Comparison of ENCODE assay signal across 18 cellular contexts in the genomic region with DNA sequence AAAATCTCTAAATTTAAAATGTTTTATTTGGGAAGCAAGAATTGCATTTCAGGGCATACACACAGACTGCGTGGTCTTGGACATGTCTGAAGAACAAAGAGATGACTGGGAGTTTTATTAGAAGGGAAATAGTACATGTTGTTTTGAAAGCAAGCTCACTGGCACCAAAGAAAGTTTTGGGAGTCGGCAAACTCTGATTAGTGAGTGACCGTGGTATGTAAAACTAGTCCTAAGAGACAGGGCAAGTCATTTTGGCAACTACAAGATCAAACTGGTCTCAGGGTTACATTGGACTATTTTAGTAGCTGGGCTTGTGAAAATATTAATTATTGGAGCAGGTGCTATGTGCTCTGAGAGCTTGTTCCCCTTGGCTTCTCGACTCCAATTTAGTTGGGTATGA. TPM values are rescaled to one million over a fixed set of nuclear protein-coding genes. Genes with fewer than 3 reads are reported as not detected.
DNase-seq lines count a peak whose midpoint lies in the region; ATAC-seq and TF ChIP-seq lines count a peak whose summit lies in the region.
"Had no signal": no experiment of that assay in that cellular context is flagged by ENCODE, and none has a peak within 500 bp of the region (broad histone marks: within the 10 kb centered on the region; RNA-seq: fewer than 3 reads in every experiment).

No MANE protein-coding gene starts in this region.

- no peak overlapping the region for H3K4me3 ChIP-seq in CD8-positive, alpha-beta T cell (ENCODE audit: low read depth, low read length)
- H3K4me3 ChIP-seq in coronary artery (no peak overlapping the region), mesenchymal stem cell (ENCODE audit: insufficient read depth in 1 of 2, low read depth in 1 of 2, low read length in 2 of 2) (no peak overlapping the region)
- H3K4me3 ChIP-seq: A549, MG63, Peyer's patch had no signal

- peaks cover 88% of the 10 kb centered on the region for H3K4me1 Mint-ChIP-seq in activated T-cell treated with anti-CD3 and anti-CD28 coated beads, Interleukin-2, amount 50 U/mL, for 4 hours (ENCODE audit: low read depth)
- H3K4me1 Mint-ChIP-seq in CD8-positive, alpha-beta T cell (ENCODE audit: low read depth) = peaks cover 83% of the 10 kb centered on the region
- peaks cover 32 to 94% (median 78%) of the 10 kb centered on the region in 4 donors for H3K4me1 Mint-ChIP-seq in naive thymus-derived CD8-positive, alpha-beta T cell

- no peak overlapping the region for H2AFZ ChIP-seq in mesenchymal stem cell (ENCODE audit: low read depth, low read length)

- no peaks in the 10 kb centered on the region for H3K9me3 ChIP-seq in CD8-positive, alpha-beta T cell (ENCODE audit: low read length)
- no peaks in the 10 kb centered on the region for H3K9me3 ChIP-seq in mesenchymal stem cell (ENCODE audit: control insufficient read depth, low read length)
- H3K9me3 ChIP-seq: A549, MG63, Peyer's patch had no signal

- H3K79me1 ChIP-seq in mesenchymal stem cell (replicated peaks; ENCODE audit: low read length, poor library complexity, severe bottlenecking) = no peaks in the 10 kb centered on the region

- no peaks in the 10 kb centered on the region for H3K36me3 Mint-ChIP-seq in activated T-cell treated with anti-CD3 and anti-CD28 coated beads, Interleukin-2, amount 50 U/mL, for 4 hours (ENCODE audit: insufficient read depth)
- peaks cover 2% of the 10 kb centered on the region for H3K36me3 Mint-ChIP-seq in CD8-positive, alpha-beta T cell
- no peaks in the 10 kb centered on the region for H3K36me3 Mint-ChIP-seq in naive thymus-derived CD8-positive, alpha-beta T cell

- H4K91ac ChIP-seq in mesenchymal stem cell (ENCODE audit: low read length) = no peak overlapping the region

- H2BK120ac ChIP-seq in mesenchymal stem cell (ENCODE audit: low read depth, low read length) = no peak overlapping the region

- no peak for TF ChIP-seq CTCF in CD8-positive, alpha-beta T cell (IDR thresholded peaks at IDR 0.05)
- no peak for TF ChIP-seq CTCF in coronary artery (IDR thresholded peaks at IDR 0.05)

- 96% methylated on average over 3 of the region's 4 CpGs for WGBS in mesenchymal stem cell

- no peak overlapping the region for H3K18ac ChIP-seq in mesenchymal stem cell (ENCODE audit: low read depth in 1 of 2, low read length in 2 of 2)

- H3K27me3 ChIP-seq in CD8-positive, alpha-beta T cell (ENCODE audit: insufficient read depth, low read length) = no peaks in the 10 kb centered on the region
- no peaks in the 10 kb centered on the region for H3K27me3 ChIP-seq in mesenchymal stem cell (ENCODE audit: control insufficient read depth in 1 of 2, insufficient read depth in 1 of 2, low read length in 2 of 2)
- H3K27me3 ChIP-seq: MG63, Peyer's patch had no signal

- H4K8ac ChIP-seq in mesenchymal stem cell (ENCODE audit: low read length) = no peak overlapping the region

- H2BK15ac ChIP-seq in mesenchymal stem cell (ENCODE audit: low read depth, poor library complexity, severe bottlenecking) = no peak overlapping the region

- no peak overlapping the region for H3K9ac ChIP-seq in mesenchymal stem cell (ENCODE audit: low read length)
- H3K9ac ChIP-seq: KMS-11 had no signal

- H3K9me3 Mint-ChIP-seq in activated T-cell treated with anti-CD3 and anti-CD28 coated beads, Interleukin-2, amount 50 U/mL, for 4 hours = no peaks in the 10 kb centered on the region
- no peaks in the 10 kb centered on the region for H3K9me3 Mint-ChIP-seq in CD8-positive, alpha-beta T cell
- H3K9me3 Mint-ChIP-seq in naive thymus-derived CD8-positive, alpha-beta T cell = no peaks in the 10 kb centered on the region
- H3K9me3 Mint-ChIP-seq: HFFc6 had no signal

- no peak overlapping the region for H3K4ac ChIP-seq in mesenchymal stem cell (ENCODE audit: low read depth in 1 of 2, low read length in 2 of 2)

- CTCF ChIA-PET in CD8-positive, alpha-beta T cell (lab: Charles Lee) = interaction anchor here (2.8 kb wide), 1 partner anchor 16 kb away, joined by 14 read pairs; a partner anchor contains a TSS

- H3K14ac ChIP-seq in mesenchymal stem cell (ENCODE audit: low read length in 2 of 2) = no peak overlapping the region

- H3K4me2 ChIP-seq in mesenchymal stem cell (ENCODE audit: low read length, poor library complexity, severe bottlenecking) = no peak overlapping the region
- H3K4me2 ChIP-seq: A549, KMS-11 had no signal

- peak overlapping the region; percentile 16 for H3K4me3 Mint-ChIP-seq in activated T-cell treated with anti-CD3 and anti-CD28 coated beads, Interleukin-2, amount 50 U/mL, for 4 hours
- no peak overlapping the region for H3K4me3 Mint-ChIP-seq in CD8-positive, alpha-beta T cell
- H3K4me3 Mint-ChIP-seq in naive thymus-derived CD8-positive, alpha-beta T cell = peak overlapping the region in 2 of 10 donors; percentile 9 to 72
- H3K4me3 Mint-ChIP-seq: HFFc6 had no signal

- no peak overlapping the region for H2AK5ac ChIP-seq in mesenchymal stem cell (ENCODE audit: low read length, severe bottlenecking)

- POLR2A ChIA-PET in CD8-positive, alpha-beta T cell (lab: Charles Lee) = interaction anchor here (3.5 kb wide), 1 partner anchor 15 kb away, joined by 23 read pairs; a partner anchor contains a TSS
- POLR2A ChIA-PET in naive thymus-derived CD8-positive, alpha-beta T cell (lab: Charles Lee) = interaction anchor here (1.5 to 13.0 kb wide), 2 partner anchors 9 to 16 kb away, joined by 5 to 269 read pairs; a partner anchor contains a TSS

- H3K4me1 ChIP-seq in CD8-positive, alpha-beta T cell (ENCODE audit: insufficient read depth, low read length) = peaks cover 89% of the 10 kb centered on the region
- no peaks in the 10 kb centered on the region for H3K4me1 ChIP-seq in mesenchymal stem cell (ENCODE audit: control insufficient read depth, insufficient read depth, low read depth, low read length)

- H2BK12ac ChIP-seq in mesenchymal stem cell (ENCODE audit: low read length in 2 of 2) = no peak overlapping the region

- ATAC-seq in activated T-cell treated with anti-CD3 and anti-CD28 coated beads, Interleukin-2, amount 50 U/mL, for 4 hours = no peak
- no peak for ATAC-seq in CD8-positive, alpha-beta T cell
- no peak for ATAC-seq in naive thymus-derived CD8-positive, alpha-beta T cell
- ATAC-seq: A549 had no signal

- H3K27me3 Mint-ChIP-seq in activated T-cell treated with anti-CD3 and anti-CD28 coated beads, Interleukin-2, amount 50 U/mL, for 4 hours (ENCODE audit: low read depth) = no peaks in the 10 kb centered on the region
- H3K27me3 Mint-ChIP-seq in CD8-positive, alpha-beta T cell (ENCODE audit: low read depth) = no peaks in the 10 kb centered on the region
- no peaks in the 10 kb centered on the region for H3K27me3 Mint-ChIP-seq in naive thymus-derived CD8-positive, alpha-beta T cell

- no peak for DNase-seq in activated T-cell treated with anti-CD3 and anti-CD28 coated beads, Interleukin-2, amount 50 U/mL, for 4 hours
- DNase-seq in activated T-cell treated with anti-CD3 and anti-CD28 coated beads, Interleukin-2, amount 50 U/mL, for 48 hours = no peak
- no peak for DNase-seq in CD8-positive, alpha-beta T cell
- DNase-seq in coronary artery (ENCODE audit: low spot score) (no peak), NCI-H446 treated with DMSO at 0.1 percent for 48 hours (lab: John Stamatoyannopoulos, UW) (no peak), NCI-H510A treated with DMSO at 0.1 percent for 48 hours (lab: John Stamatoyannopoulos, UW) (no peak), mesenchymal stem cell (no peak)
- no peak for DNase-seq in naive thymus-derived CD8-positive, alpha-beta T cell
- DNase-seq: DMS 273 treated with DMSO at 0.1 percent for 48 hours, HFFc6, MG63, NCI-H1105, NCI-H1694 treated with DMSO at 0.1 percent for 48 hours, NCI-H748 treated with DMSO at 0.1 percent for 48 hours, Peyer's patch, SHP77 treated with DMSO at 0.1 percent for 48 hours had no signal

- no peak overlapping the region for H3K27ac ChIP-seq in CD8-positive, alpha-beta T cell (ENCODE audit: low read depth, low read length)
- H3K27ac ChIP-seq in coronary artery = peak overlapping the region; percentile 22
- no peak overlapping the region for H3K27ac ChIP-seq in mesenchymal stem cell (ENCODE audit: low read length, poor library complexity, severe bottlenecking)
- H3K27ac ChIP-seq: A549, KMS-11, Peyer's patch had no signal

- no peak overlapping the region for H2BK5ac ChIP-seq in mesenchymal stem cell (ENCODE audit: low read depth, low read length, poor library complexity, severe bottlenecking)

- H3K27ac Mint-ChIP-seq in CD8-positive, alpha-beta T cell = peak overlapping the region; percentile 86
- H3K27ac Mint-ChIP-seq in naive thymus-derived CD8-positive, alpha-beta T cell = peak overlapping the region; percentile 14 to 94 (median 72)
- H3K27ac Mint-ChIP-seq: HFFc6 had no signal

- no peaks in the 10 kb centered on the region for H3K36me3 ChIP-seq in CD8-positive, alpha-beta T cell (ENCODE audit: insufficient read depth, low read length)
- no peaks in the 10 kb centered on the region for H3K36me3 ChIP-seq in mesenchymal stem cell (ENCODE audit: control insufficient read depth in 1 of 2, insufficient read depth in 2 of 2, low read depth in 1 of 2, low read length in 2 of 2)
- H3K36me3 ChIP-seq: MG63, Peyer's patch had no signal

- intact Hi-C loops in CD8-positive, alpha-beta T cell (cut with DNase I, micrococcal nuclease) = loop anchor here in 1 of 2 experiments (5.0 kb wide), 1 partner anchor 156 kb away; a partner anchor contains a TSS

- H3K23ac ChIP-seq in mesenchymal stem cell (ENCODE audit: low read length in 2 of 2) = no peak overlapping the region

RNA-seq across cellular contexts. Expression of a gene that starts 14.9 kb away (rescaled TPM):
- total RNA-seq in activated T-cell treated with anti-CD3 and anti-CD28 coated beads, Interleukin-2, amount 50 U/mL, for 4 hours = 1 to 10 TPM; 3.6 to 5.8 (median 4.7) TPM
- 10 to 100 TPM in 1 of 2 experiments, 1 to 10 TPM in 1; 9.4 to 11.2 TPM for total RNA-seq in CD8-positive, alpha-beta T cell
- total RNA-seq in naive thymus-derived CD8-positive, alpha-beta T cell = 10 to 100 TPM; 28.7 to 30.9 TPM
- 10 to 100 TPM; 12.0 to 15.6 (median 14.0) TPM for polyA plus RNA-seq in naive thymus-derived CD8-positive, alpha-beta T cell
- polyA plus RNA-seq in mesenchymal stem cell (2013, experiment 1 of 2) = 3.8 TPM
- polyA plus RNA-seq in mesenchymal stem cell (2013, experiment 2 of 2) = 3.8 TPM

RNA-seq across cellular contexts. Expression of a gene that starts 15.2 kb away (rescaled TPM):
- 10 to 100 TPM; 60.5 to 78.5 (median 75.8) TPM for total RNA-seq in activated T-cell treated with anti-CD3 and anti-CD28 coated beads, Interleukin-2, amount 50 U/mL, for 4 hours
- total RNA-seq in CD8-positive, alpha-beta T cell = 100 to 1,000 TPM; 102 to 111 TPM
- 100 to 1,000 TPM; 161 to 162 TPM for total RNA-seq in naive thymus-derived CD8-positive, alpha-beta T cell
- 100 to 1,000 TPM; 181 to 199 (median 190) TPM for polyA plus RNA-seq in naive thymus-derived CD8-positive, alpha-beta T cell
- 158 TPM for polyA plus RNA-seq in mesenchymal stem cell (2013, experiment 1 of 2)
- polyA plus RNA-seq in mesenchymal stem cell (2013, experiment 2 of 2) = 161 TPM

Comparison
In these comparisons a context has a peak if more than half of its experiments do, and no peak if none do; other contexts are left out.
1. H3K27ac ChIP-seq: peak in coronary artery (2 of 2); none in CD8-positive, alpha-beta T cell (single experiment) and mesenchymal stem cell (single experiment).